21 cellular contexts compared by ENCODE assay signal in the genomic region with DNA sequence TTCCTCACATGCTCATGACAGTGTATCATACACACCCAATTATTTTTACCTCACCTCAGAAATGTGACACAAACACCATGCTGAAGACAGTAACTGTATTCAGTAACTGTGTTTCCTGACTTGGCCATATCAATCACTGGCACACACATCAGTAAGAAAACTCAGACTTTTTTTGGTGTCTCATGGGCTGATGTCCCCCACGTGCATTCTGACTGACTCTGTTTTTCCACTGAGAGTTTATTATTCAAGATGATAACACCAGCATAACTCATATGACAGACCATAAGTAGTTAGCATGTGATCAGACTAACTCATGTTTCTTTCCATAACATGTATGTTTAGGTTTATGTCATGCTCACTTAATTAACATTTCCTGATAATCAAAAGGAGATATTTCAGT.
DNase-seq lines count a peak whose midpoint lies in the region; TF ChIP-seq lines count a peak whose summit lies in the region.
"Had no signal": no experiment of that assay in that cellular context is flagged by ENCODE, and none has a peak within 500 bp of the region (broad histone marks: within the 10 kb centered on the region; RNA-seq: fewer than 3 reads in every experiment).

No MANE protein-coding gene starts in this region.

- H3K27ac ChIP-seq in HEK293 (ENCODE audit: extremely low read depth, low read depth, low read length) (no peak overlapping the region), muscle layer of colon (ENCODE audit: low read depth, low read length) (peak overlapping the region; percentile 16), left ventricle myocardium inferior (replicated peaks) (no peak overlapping the region)
- H3K27ac ChIP-seq: HL-60, RWPE1 had no signal

- no peaks in the 10 kb centered on the region for H3K36me3 ChIP-seq in HEK293 (ENCODE audit: control insufficient read depth in 2 of 2, insufficient read depth in 1 of 2, low read length in 2 of 2)
- H3K36me3 ChIP-seq in muscle layer of colon (ENCODE audit: insufficient read depth, low read length) = peaks cover 1% of the 10 kb centered on the region
- H3K36me3 ChIP-seq in left ventricle myocardium inferior = no peaks in the 10 kb centered on the region
- H3K36me3 ChIP-seq: BE2C, HAP-1 had no signal

- POLR2A ChIA-PET in HEK293 (lab: Yijun Ruan, JAX) = no interaction called here

- intact Hi-C loops in left ventricle myocardium inferior (cut with micrococcal nuclease) = no loop called here

- H3K9me3 ChIP-seq in HEK293 (ENCODE audit: control insufficient read depth, insufficient read depth, low read depth, low read length) (no peaks in the 10 kb centered on the region), muscle layer of colon (ENCODE audit: low read length) (no peaks in the 10 kb centered on the region), left ventricle myocardium inferior (replicated peaks) (no peaks in the 10 kb centered on the region)
- H3K9me3 ChIP-seq: BE2C, HAP-1 had no signal

- H3K27me3 ChIP-seq in muscle layer of colon (ENCODE audit: control insufficient read depth in 1 of 2, insufficient read depth in 2 of 2, low read length in 2 of 2) = no peaks in the 10 kb centered on the region
- H3K27me3 ChIP-seq in left ventricle myocardium inferior (ENCODE audit: low read depth) = no peaks in the 10 kb centered on the region
- H3K27me3 ChIP-seq: BE2C had no signal

- TF ChIP-seq CTCF in HEK293 (tag by site-specific recombination; IDR thresholded peaks at IDR 0.05) (no peak), left ventricle myocardium inferior (IDR thresholded peaks at IDR 0.05; ENCODE audit: borderline replicate concordance) (no peak)

- H3K4me3 ChIP-seq in HEK293 (ENCODE audit: low read depth, low read length) (no peak overlapping the region), muscle layer of colon (ENCODE audit: low read depth in 1 of 2, low read length in 2 of 2) (no peak overlapping the region), left ventricle myocardium inferior (no peak overlapping the region)
- H3K4me3 ChIP-seq: HAP-1 had no signal

- no peak overlapping the region for H3K9ac ChIP-seq in muscle layer of colon (ENCODE audit: low read length)

- CTCF ChIA-PET in HEK293 (lab: Yijun Ruan, JAX) = no interaction called here

- DNase-seq in SK-MEL-5 (ENCODE audit: low read depth, low spot score) (peak; percentile 99), left ventricle myocardium inferior (no peak), RPMI8226 (no peak), AG20443 (ENCODE audit: low spot score) (no peak)
- DNase-seq in central memory CD4-positive, alpha-beta T cell = no peak
- DNase-seq: Calu3; CD8-positive, alpha-beta memory T cell; Karpas-422; NCI-H1092; NCI-H1417 treated with DMSO at 0.1 percent for 48 hours; NCI-H1694 treated with DMSO at 0.1 percent for 48 hours; NCI-H2081; NCI-H2227 treated with DMSO at 0.1 percent for 48 hours; NCI-H526 treated with DMSO at 0.1 percent for 48 hours; SHP77 had no signal

- H3K4me1 ChIP-seq in HEK293 (ENCODE audit: control insufficient read depth, insufficient read depth, low read length) (peaks cover 19% of the 10 kb centered on the region), muscle layer of colon (ENCODE audit: insufficient read depth, low read length) (peaks cover 32% of the 10 kb centered on the region), left ventricle myocardium inferior (peaks cover 21% of the 10 kb centered on the region)
- H3K4me1 ChIP-seq: BE2C had no signal

- in situ Hi-C loops in SK-MEL-5 (cut with HindIII; ENCODE audit: low pct_unique_long_range_greater_than_20kb, low sequenced_read_pairs) = no loop called here

TF ChIP-seq in HEK293, 187 proteins besides CTCF, POLR2A, EP300 and RAD21:
- TF ChIP-seq HIC1 (tag by site-specific recombination; IDR thresholded peaks at IDR 0.05) (peak; percentile 42; the same call in 1 of the 2 replicates), ZNF571 (tag by site-specific recombination; IDR thresholded peaks at IDR 0.05) (no peak), ZNF146 (tag by site-specific recombination; IDR thresholded peaks at IDR 0.05) (no peak), ELK4 (IDR thresholded peaks at IDR 0.05; ENCODE audit: borderline replicate concordance, low read depth, low read length) (no peak), HOXA7 (CRISPR knock-in tag; IDR thresholded peaks at IDR 0.05; ENCODE audit: borderline replicate concordance) (no peak), GLI2 (tag by site-specific recombination; IDR thresholded peaks at IDR 0.05; ENCODE audit: borderline replicate concordance, low read depth) (no peak), KLF10 (tag by site-specific recombination; IDR thresholded peaks at IDR 0.05) (0 out of 2 replicates have a peak, but pooled peaks have one; percentile 13), ZNF426 (tag by site-specific recombination; IDR thresholded peaks at IDR 0.05) (no peak), EGR2 (tag by site-specific recombination; IDR thresholded peaks at IDR 0.05; ENCODE audit: low read depth) (no peak)
- TF ChIP-seq, protein P1, sequence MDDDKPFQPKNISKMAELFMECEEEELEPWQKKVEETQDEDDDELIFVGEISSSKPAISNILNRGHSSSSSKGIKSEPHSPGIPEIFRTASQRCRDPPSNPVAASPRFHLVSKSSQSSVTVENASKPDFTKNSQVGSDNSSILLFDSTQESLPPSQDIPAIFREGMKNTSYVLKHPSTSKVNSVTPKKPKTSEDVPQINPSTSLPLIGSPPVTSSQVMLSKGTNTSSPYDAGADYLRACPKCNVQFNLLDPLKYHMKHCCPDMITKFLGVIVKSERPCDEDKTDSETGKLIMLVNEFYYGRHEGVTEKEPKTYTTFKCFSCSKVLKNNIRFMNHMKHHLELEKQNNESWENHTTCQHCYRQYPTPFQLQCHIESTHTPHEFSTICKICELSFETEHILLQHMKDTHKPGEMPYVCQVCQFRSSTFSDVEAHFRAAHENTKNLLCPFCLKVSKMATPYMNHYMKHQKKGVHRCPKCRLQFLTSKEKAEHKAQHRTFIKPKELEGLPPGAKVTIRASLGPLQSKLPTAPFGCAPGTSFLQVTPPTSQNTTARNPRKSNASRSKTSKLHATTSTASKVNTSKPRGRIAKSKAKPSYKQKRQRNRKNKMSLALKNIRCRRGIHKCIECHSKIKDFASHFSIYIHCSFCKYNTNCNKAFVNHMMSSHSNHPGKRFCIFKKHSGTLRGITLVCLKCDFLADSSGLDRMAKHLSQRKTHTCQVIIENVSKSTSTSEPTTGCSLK (tag by site-specific recombination; IDR thresholded peaks at IDR 0.05) = no peak
